In genomic region chr1:24252185-24252584, GRCh38 we compare ENCODE assay signal across 23 cellular contexts.
"Had no signal": no experiment of that assay in that cellular context is flagged by ENCODE, and none has a peak within 500 bp of the region (broad histone marks: within the 10 kb centered on the region; RNA-seq: fewer than 3 reads in every experiment).

No MANE protein-coding gene starts in this region.

- H3K4me1 Mint-ChIP-seq: immature natural killer cell, neural crest cell had no signal

- H3K36me3 ChIP-seq: esophagus squamous epithelium, right lobe of liver, stomach, thyroid gland had no signal

- H3K4me3 ChIP-seq: coronary artery, esophagus squamous epithelium, lung, right lobe of liver, stomach, thyroid gland had no signal

- DNase-seq: dermis blood vessel endothelial cell; effector memory CD8-positive, alpha-beta T cell; erythroblast; esophagus squamous epithelium; hypothalamus; immature natural killer cell; islet precursor cell; midbrain; naive thymus-derived CD8-positive, alpha-beta T cell; small intestine; stimulated activated CD4-positive, alpha-beta T cell treated with anti-CD3 and anti-CD28 coated beads, Interleukin-15, amount 100 ng/mL, for 24 hours; stimulated activated CD4-positive, alpha-beta T cell treated with anti-CD3 and anti-CD28 coated beads, Interleukin-2, amount 100 ng/mL, for 48 hours; stimulated activated naive CD4-positive, alpha-beta T cell treated with Interleukin-2 at 50 U/mL for 16 hours; stomach; thyroid gland had no signal

- H3K9me3 Mint-ChIP-seq: effector memory CD8-positive, alpha-beta T cell; immature natural killer cell; naive thymus-derived CD8-positive, alpha-beta T cell; neural crest cell; type B pancreatic cell had no signal

- H3K27ac Mint-ChIP-seq: naive thymus-derived CD8-positive, alpha-beta T cell; progenitor cell of endocrine pancreas; type B pancreatic cell had no signal

- H3K36me3 Mint-ChIP-seq: immature natural killer cell; naive thymus-derived CD8-positive, alpha-beta T cell; type B pancreatic cell had no signal

- H3K27me3 Mint-ChIP-seq: type B pancreatic cell had no signal

- H3K9me3 ChIP-seq: esophagus squamous epithelium, right lobe of liver, stomach, thyroid gland had no signal

- ATAC-seq: effector memory CD8-positive, alpha-beta T cell; left lobe of liver; naive thymus-derived CD8-positive, alpha-beta T cell; right lobe of liver had no signal

- H3K27ac ChIP-seq: coronary artery, esophagus squamous epithelium, parathyroid adenoma, right lobe of liver, stomach, thyroid gland had no signal

- H3K4me1 ChIP-seq: esophagus squamous epithelium, parathyroid adenoma, right lobe of liver, stomach had no signal

- H3K4me3 Mint-ChIP-seq: effector memory CD8-positive, alpha-beta T cell; immature natural killer cell; naive thymus-derived CD8-positive, alpha-beta T cell; neural crest cell; type B pancreatic cell had no signal

- H3K27me3 ChIP-seq: esophagus squamous epithelium, right lobe of liver, stomach, thyroid gland had no signal
